In genomic region chr3:141460097-141460704, GRCh38 we compare ENCODE assay signal across 8 cellular contexts. TPM values are rescaled to one million over a fixed set of nuclear protein-coding genes. Genes with fewer than 3 reads are reported as not detected.
A peak's percentile ranks its signal among the peaks of the same experiment; 100 is the strongest.
DNase-seq lines count a peak whose midpoint lies in the region; ATAC-seq and TF ChIP-seq lines count a peak whose summit lies in the region.

No MANE protein-coding gene starts in this region.

- H3K9me3 ChIP-seq in OCI-LY7 (ENCODE audit: low read length): peaks cover 9% of the 10 kb centered on the region; the same call in 1 of the 2 replicates
- H3K9me3 ChIP-seq in naive thymus-derived CD4-positive, alpha-beta T cell (ENCODE audit: control insufficient read depth in 2 of 3, low read length in 3 of 3): peaks cover 0 to 6% (median 0%) of the 10 kb centered on the region in 3 experiments

- TF ChIP-seq POLR2A in erythroblast (IDR thresholded peaks at IDR 0.05; ENCODE audit: low read length): no peak

- ATAC-seq in GM21717 (IDR thresholded peaks at IDR 0.05; ENCODE audit: unreplicated experiment): peak; percentile 91
- peak; percentile 100 for ATAC-seq in naive thymus-derived CD4-positive, alpha-beta T cell
- ATAC-seq in stimulated activated effector memory CD8-positive, alpha-beta T cell treated with anti-CD3 and anti-CD28 coated beads, Interleukin-12 subunit alpha, Interleukin-12 subunit beta, amount 100 ng/mL, for 72 hours: peak; percentile 99

- no TSS peak for BruUV-seq in OCI-LY7 (replicated peaks; lab: Mats Ljungman, UMichigan)

- H3K27me3 ChIP-seq in naive thymus-derived CD4-positive, alpha-beta T cell (ENCODE audit: control insufficient read depth in 2 of 2, insufficient read depth in 2 of 2, low read length in 2 of 2): no peaks in the 10 kb centered on the region

- intact Hi-C loops in OCI-LY7 (cut with micrococcal nuclease; ENCODE audit: unreplicated experiment): loop anchor here (1.0 to 10.0 kb wide), 4 partner anchors 101 to 815 kb away; no protein-coding TSS in a partner anchor
- intact Hi-C loops in naive thymus-derived CD4-positive, alpha-beta T cell (cut with micrococcal nuclease): loop anchor here (1.0 to 5.0 kb wide), 13 partner anchors 14 to 820 kb away; partner anchors contain the start of genes RNF7 (in 2 of the 2) and RASA2 (in 1 of the 2)

- H3K9me2 ChIP-seq in OCI-LY7 (ENCODE audit: insufficient read depth, low read length): no peaks in the 10 kb centered on the region

- H3K9me3 Mint-ChIP-seq in naive thymus-derived CD4-positive, alpha-beta T cell: peaks cover 0 to 13% (median 7%) of the 10 kb centered on the region in 11 donors
- H3K9me3 Mint-ChIP-seq in stimulated activated effector memory CD8-positive, alpha-beta T cell treated with anti-CD3 and anti-CD28 coated beads, Interleukin-12 subunit alpha, Interleukin-12 subunit beta, amount 100 ng/mL, for 72 hours: peaks cover 3% of the 10 kb centered on the region

- H3K36me3 Mint-ChIP-seq in naive thymus-derived CD4-positive, alpha-beta T cell: peaks cover 0 to 9% (median 3%) of the 10 kb centered on the region in 5 donors
- no peaks in the 10 kb centered on the region for H3K36me3 Mint-ChIP-seq in stimulated activated effector memory CD8-positive, alpha-beta T cell treated with anti-CD3 and anti-CD28 coated beads, Interleukin-12 subunit alpha, Interleukin-12 subunit beta, amount 100 ng/mL, for 72 hours

- peak; percentile 80 for DNase-seq in DMS153 treated with DMSO at 0.1 percent for 48 hours (lab: John Stamatoyannopoulos, UW; ENCODE audit: unreplicated experiment)
- peak; percentile 73 for DNase-seq in KG1 (lab: John Stamatoyannopoulos, UW)
- DNase-seq in OCI-LY7 (ENCODE audit: low spot score): peak; percentile 77
- peak; percentile 89 for DNase-seq in activated T-cell treated with anti-CD3 and anti-CD28 coated beads for 1 hour (ENCODE audit: low read depth)
- DNase-seq in erythroblast (lab: John Stamatoyannopoulos, UW): peak; percentile 80 to 88
- DNase-seq in naive thymus-derived CD4-positive, alpha-beta T cell: peak; percentile 72 to 88 (median 82)
- DNase-seq in stimulated activated effector memory CD8-positive, alpha-beta T cell treated with anti-CD3 and anti-CD28 coated beads, Interleukin-12 subunit alpha, Interleukin-12 subunit beta, amount 100 ng/mL, for 72 hours (ENCODE audit: low spot score in 2 of 2): peak; percentile 77 to 91

- CTCF ChIA-PET in OCI-LY7 (lab: Charles Lee; ENCODE audit: unreplicated experiment): interaction anchor here (1.1 to 1.4 kb wide), 2 partner anchors 99 to 101 kb away, joined by 4 read pairs; no protein-coding TSS in a partner anchor
- CTCF ChIA-PET in naive thymus-derived CD4-positive, alpha-beta T cell (lab: Charles Lee): interaction anchor here (0.6 to 10.6 kb wide), 33 partner anchors 9 to 823 kb away, joined by 3 to 161 read pairs (median 5); partner anchors contain the start of gene RNF7

- H3K27ac ChIP-seq in OCI-LY7 (ENCODE audit: low read depth, low read length, poor library complexity, severe bottlenecking): no peak overlapping the region
- H3K27ac ChIP-seq in naive thymus-derived CD4-positive, alpha-beta T cell (ENCODE audit: low read depth, low read length): no peak overlapping the region

- no peaks in the 10 kb centered on the region for H3K4me1 ChIP-seq in OCI-LY7 (ENCODE audit: insufficient read depth, low read length, poor library complexity, severe bottlenecking)
- H3K4me1 ChIP-seq in naive thymus-derived CD4-positive, alpha-beta T cell (ENCODE audit: control insufficient read depth in 2 of 2, insufficient read depth in 2 of 2, low read length in 2 of 2): no peaks in the 10 kb centered on the region

- TF ChIP-seq CTCF in OCI-LY7 (conservative IDR thresholded peaks at IDR 0.05; ENCODE audit: low read length): peak; percentile 88

- H3K36me3 ChIP-seq in OCI-LY7 (ENCODE audit: insufficient read depth, low read length): no peaks in the 10 kb centered on the region
- no peaks in the 10 kb centered on the region for H3K36me3 ChIP-seq in naive thymus-derived CD4-positive, alpha-beta T cell (ENCODE audit: control insufficient read depth in 2 of 3, insufficient read depth in 3 of 3, low read length in 3 of 3)

- H3K4me3 Mint-ChIP-seq in naive thymus-derived CD4-positive, alpha-beta T cell: no peak overlapping the region
- H3K4me3 Mint-ChIP-seq in stimulated activated effector memory CD8-positive, alpha-beta T cell treated with anti-CD3 and anti-CD28 coated beads, Interleukin-12 subunit alpha, Interleukin-12 subunit beta, amount 100 ng/mL, for 72 hours: no peak overlapping the region

- H3K79me2 ChIP-seq in OCI-LY7 (ENCODE audit: insufficient read depth, low read depth, low read length): no peaks in the 10 kb centered on the region

- POLR2A ChIA-PET in OCI-LY7 (lab: Charles Lee): no interaction called here
- POLR2A ChIA-PET in naive thymus-derived CD4-positive, alpha-beta T cell (lab: Charles Lee): interaction anchor here (0.6 to 1.4 kb wide), 3 partner anchors 63 to 194 kb away, joined by 3 to 6 read pairs (median 5); no protein-coding TSS in a partner anchor

- H2AFZ ChIP-seq in OCI-LY7 (ENCODE audit: low read length): no peak overlapping the region

- no peak overlapping the region for H3K4me2 ChIP-seq in OCI-LY7 (ENCODE audit: low read length)

- peak overlapping the region in 1 of 9 donors; percentile 43 for H3K27ac Mint-ChIP-seq in naive thymus-derived CD4-positive, alpha-beta T cell
- no peak overlapping the region for H3K27ac Mint-ChIP-seq in stimulated activated effector memory CD8-positive, alpha-beta T cell treated with anti-CD3 and anti-CD28 coated beads, Interleukin-12 subunit alpha, Interleukin-12 subunit beta, amount 100 ng/mL, for 72 hours

- H3K4me1 Mint-ChIP-seq in naive thymus-derived CD4-positive, alpha-beta T cell: peaks cover 0 to 20% (median 5%) of the 10 kb centered on the region in 7 donors
- peaks cover 8% of the 10 kb centered on the region for H3K4me1 Mint-ChIP-seq in stimulated activated effector memory CD8-positive, alpha-beta T cell treated with anti-CD3 and anti-CD28 coated beads, Interleukin-12 subunit alpha, Interleukin-12 subunit beta, amount 100 ng/mL, for 72 hours

- no peaks in the 10 kb centered on the region for H4K20me1 ChIP-seq in OCI-LY7 (ENCODE audit: insufficient read depth, low read length)

- no peak overlapping the region for H3K4me3 ChIP-seq in OCI-LY7 (ENCODE audit: low read depth, low read length, poor library complexity, severe bottlenecking)
- no peak overlapping the region for H3K4me3 ChIP-seq in naive thymus-derived CD4-positive, alpha-beta T cell (ENCODE audit: low read length)

- H3K27me3 Mint-ChIP-seq in naive thymus-derived CD4-positive, alpha-beta T cell: peaks cover 0 to 2% (median 0%) of the 10 kb centered on the region in 5 donors

RNA-seq across cellular contexts. Expression of gene RASA2, which starts 26.6 kb away (rescaled TPM):
- total RNA-seq in OCI-LY7 (2014; rRNA removed; shearing (Covaris generic)): 11.0 and 13.0 TPM in 2 replicates
- total RNA-seq in OCI-LY7 (2022): 21.7 and 27.8 TPM in 2 replicates
- 100 to 1,000 TPM in 2 of 5 experiments, 10 to 100 TPM in 3; 51.9 to 120 (median 96.3) TPM for total RNA-seq in naive thymus-derived CD4-positive, alpha-beta T cell
- 10 to 100 TPM; 51.0 to 59.8 TPM for polyA plus RNA-seq in naive thymus-derived CD4-positive, alpha-beta T cell
